In the genomic region with DNA sequence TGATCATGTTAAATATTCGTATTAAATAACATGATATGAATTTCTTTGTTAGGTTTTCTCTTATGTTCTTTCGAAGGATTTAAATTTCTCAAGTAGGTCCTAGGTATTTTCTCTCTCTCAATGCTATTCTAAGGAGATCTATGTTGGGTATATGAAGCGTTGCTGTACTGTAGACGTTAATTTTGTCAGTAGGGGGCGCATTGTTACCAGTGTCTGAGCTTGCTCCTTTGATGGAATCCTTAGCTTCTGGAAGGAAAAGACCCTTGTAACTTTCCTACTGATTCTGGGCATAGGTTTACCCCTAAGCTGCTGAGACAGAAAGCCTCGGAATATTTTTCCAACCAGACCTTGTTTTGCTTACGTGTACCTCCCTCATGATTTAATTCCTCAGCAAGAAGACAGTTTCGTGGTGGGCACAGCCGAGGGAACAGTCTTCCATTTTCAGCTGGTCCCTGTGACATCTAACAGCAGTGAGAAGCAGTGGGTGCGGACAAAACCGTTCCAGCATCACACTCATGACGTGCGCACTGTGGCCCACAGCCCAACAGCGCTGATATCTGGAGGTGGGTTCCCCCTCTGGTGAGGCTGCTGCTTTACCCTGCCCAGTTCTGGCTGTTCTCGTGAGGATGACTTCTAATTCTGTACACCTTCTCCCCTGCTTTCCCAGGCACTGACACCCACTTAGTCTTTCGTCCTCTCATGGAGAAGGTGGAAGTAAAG, we compare ENCODE assay signal across 8 cellular contexts. TPM values are rescaled to one million over a fixed set of nuclear protein-coding genes. Genes with fewer than 3 reads are reported as not detected.
DNase-seq lines count a peak whose midpoint lies in the region; ATAC-seq, FAIRE-seq and TF ChIP-seq lines count a peak whose summit lies in the region.

No MANE protein-coding gene starts in this region.

- no peaks in the 10 kb centered on the region for H3K9me3 ChIP-seq in body of pancreas
- no peaks in the 10 kb centered on the region for H3K9me3 ChIP-seq in small intestine (ENCODE audit: control insufficient read depth, low read depth)

- H3K27me3 ChIP-seq in body of pancreas (no peaks in the 10 kb centered on the region), small intestine (ENCODE audit: control insufficient read depth in 2 of 2, insufficient read depth in 2 of 2, low read length in 2 of 2) (no peaks in the 10 kb centered on the region)

- H3K27ac ChIP-seq in body of pancreas, result no peak overlapping the region
- no peak overlapping the region for H3K27ac ChIP-seq in small intestine (ENCODE audit: low read depth in 1 of 2, low read length in 1 of 2)

- no peak for TF ChIP-seq POLR2A in body of pancreas (IDR thresholded peaks at IDR 0.05)

- H3K36me3 ChIP-seq in body of pancreas (replicated peaks in 1 of 2; ENCODE audit: insufficient read depth in 1 of 2, low read depth in 2 of 2), result peaks cover 0 to 16% of the 10 kb centered on the region in 2 donors
- H3K36me3 ChIP-seq in small intestine (ENCODE audit: control insufficient read depth in 2 of 2, insufficient read depth in 2 of 2, low read length in 2 of 2), result peaks cover 3 to 9% of the 10 kb centered on the region in 2 donors

- ATAC-seq in body of pancreas, result peak; percentile 50
- ATAC-seq in HG02973 (IDR thresholded peaks at IDR 0.05; ENCODE audit: unreplicated experiment), result no peak
- no peak for ATAC-seq in GM18861 (IDR thresholded peaks at IDR 0.05; ENCODE audit: unreplicated experiment)

- H3K4me1 ChIP-seq in body of pancreas, result peaks cover 10% of the 10 kb centered on the region
- H3K4me1 ChIP-seq in small intestine (ENCODE audit: control insufficient read depth in 2 of 2, insufficient read depth in 1 of 2, low read depth in 1 of 2, low read length in 1 of 2), result no peaks in the 10 kb centered on the region

- WGBS in body of pancreas, 2 donors, result 56 to 59% methylated on average over 16 of the region's 16 CpGs
- WGBS in small intestine, 3 donors, result 65 to 67% (median 67%) methylated on average over 16 of the region's 16 CpGs

- peak; percentile 71 for DNase-seq in G401 (ENCODE audit: low spot score)
- peak; percentile 47 to 66 for DNase-seq in SHP77 (lab: John Stamatoyannopoulos, UW)
- DNase-seq in body of pancreas, result peak; percentile 58 to 76 (median 63)
- peak; percentile 60 for DNase-seq in hepatic stellate cell (ENCODE audit: low spot score)
- peak; percentile 78 for DNase-seq in small intestine

- no peak overlapping the region for H3K4me3 ChIP-seq in body of pancreas
- H3K4me3 ChIP-seq in small intestine (ENCODE audit: low read depth in 1 of 2, low read length in 2 of 2), result no peak overlapping the region

- intact Hi-C loops in body of pancreas (cut with DNase I), result loop anchor here (2.0 kb wide), 1 partner anchor 136 kb away; no protein-coding TSS in a partner anchor

- peak; percentile 80 for TF ChIP-seq CTCF in LNCAP (IDR thresholded peaks at IDR 0.05)
- peak; percentile 66 to 83 (median 76) for TF ChIP-seq CTCF in body of pancreas (IDR thresholded peaks at IDR 0.05)

- in situ Hi-C loops in G401 (cut with HindIII; ENCODE audit: low sequenced_read_pairs), result no loop called here

- FAIRE-seq in small intestine (lab: Jason Lieb, UNC), result no peak

RNA-seq across cellular contexts. Expression of a gene that starts 17.9 kb away (rescaled TPM):
- 66.4 and 89.9 TPM in 2 replicates for total RNA-seq in G401 (2014; rRNA removed; shearing (Covaris generic))
- 10 to 100 TPM in 1 of 2 donors, 1 to 10 TPM in 1; 9.2 to 12.2 TPM for total RNA-seq in body of pancreas
- 10 to 100 TPM in 2 of 3 donors, 1 to 10 TPM in 1; 6.3 to 24.4 (median 13.8) TPM for polyA plus RNA-seq in small intestine

RNA-seq across cellular contexts. Expression of a gene that starts 17.9 kb away (rescaled TPM):
- total RNA-seq in G401 (2014; rRNA removed; shearing (Covaris generic)), result 196 and 268 TPM in 2 replicates
- total RNA-seq in body of pancreas, result 10 to 100 TPM; 35.3 to 39.4 TPM
- 10 to 100 TPM; 62.4 to 81.9 (median 67.3) TPM for polyA plus RNA-seq in small intestine

RNA-seq across cellular contexts. Expression of a gene that starts 36.7 kb away (rescaled TPM):
- 13.9 and 36.0 TPM in 2 replicates for total RNA-seq in G401 (2014; rRNA removed; shearing (Covaris generic))
- 10 to 100 TPM; 11.2 to 13.5 TPM for total RNA-seq in body of pancreas
- polyA plus RNA-seq in small intestine, result 1 to 10 TPM; 1.9 to 6.5 (median 4.0) TPM

RNA-seq across cellular contexts. Expression of a gene that starts 44.9 kb away (rescaled TPM):
- 0.06 and 2.6 TPM in 2 replicates for total RNA-seq in G401 (2014; rRNA removed; shearing (Covaris generic))
- total RNA-seq in body of pancreas, result under 1 TPM; 0.26 to 0.99 TPM
- polyA plus RNA-seq in small intestine, result 1 to 10 TPM in 2 of 3 donors, under 1 TPM in 1; 0.67 to 5.3 (median 1.1) TPM
